ENCODE assay signal across 2 cellular contexts in genomic region chr17:81431545-81432482, GRCh38.
TF ChIP-seq lines count a peak whose summit lies in the region.

No MANE protein-coding gene starts in this region.

TF ChIP-seq in A549, 52 proteins besides CTCF, POLR2A, EP300 and RAD21 (continued from another document):
- TF ChIP-seq REST (IDR thresholded peaks at IDR 0.05): no peak
- no peak for TF ChIP-seq TFCP2L1 (CRISPR knock-in tag; IDR thresholded peaks at IDR 0.05)
- TF ChIP-seq HEYL (CRISPR knock-in tag; IDR thresholded peaks at IDR 0.05): no peak
- TF ChIP-seq MAZ (IDR thresholded peaks at IDR 0.05; ENCODE audit: borderline replicate concordance, low read depth, low read length): no peak
- TF ChIP-seq RFX5 (IDR thresholded peaks at IDR 0.05): no peak
- no peak for TF ChIP-seq ZSCAN20 (CRISPR knock-in tag; IDR thresholded peaks at IDR 0.05)
- peak; percentile 74; the same call in 1 of the 2 replicates for TF ChIP-seq KDM1A (IDR thresholded peaks at IDR 0.05; ENCODE audit: low read depth)
- TF ChIP-seq CHD4 (IDR thresholded peaks at IDR 0.05; ENCODE audit: borderline replicate concordance): 0 out of 2 replicates have a peak, but pooled peaks have one; percentile 62

TF ChIP-seq in HEK293, 187 proteins besides CTCF, POLR2A, EP300 and RAD21 (continued from another document):
- TF ChIP-seq SP7 (tag by site-specific recombination; IDR thresholded peaks at IDR 0.05) (peak; percentile 20; the same call in 1 of the 2 replicates), ZBTB8A (tag by site-specific recombination; IDR thresholded peaks at IDR 0.05) (no peak), ZBTB10 (tag by site-specific recombination; IDR thresholded peaks at IDR 0.05) (no peak), BCL11B (tag by site-specific recombination; IDR thresholded peaks at IDR 0.05; ENCODE audit: low read depth) (peak; percentile 38; the same call in 1 of the 2 replicates)
